ENCODE assay signal across 23 cellular contexts in the genomic region with DNA sequence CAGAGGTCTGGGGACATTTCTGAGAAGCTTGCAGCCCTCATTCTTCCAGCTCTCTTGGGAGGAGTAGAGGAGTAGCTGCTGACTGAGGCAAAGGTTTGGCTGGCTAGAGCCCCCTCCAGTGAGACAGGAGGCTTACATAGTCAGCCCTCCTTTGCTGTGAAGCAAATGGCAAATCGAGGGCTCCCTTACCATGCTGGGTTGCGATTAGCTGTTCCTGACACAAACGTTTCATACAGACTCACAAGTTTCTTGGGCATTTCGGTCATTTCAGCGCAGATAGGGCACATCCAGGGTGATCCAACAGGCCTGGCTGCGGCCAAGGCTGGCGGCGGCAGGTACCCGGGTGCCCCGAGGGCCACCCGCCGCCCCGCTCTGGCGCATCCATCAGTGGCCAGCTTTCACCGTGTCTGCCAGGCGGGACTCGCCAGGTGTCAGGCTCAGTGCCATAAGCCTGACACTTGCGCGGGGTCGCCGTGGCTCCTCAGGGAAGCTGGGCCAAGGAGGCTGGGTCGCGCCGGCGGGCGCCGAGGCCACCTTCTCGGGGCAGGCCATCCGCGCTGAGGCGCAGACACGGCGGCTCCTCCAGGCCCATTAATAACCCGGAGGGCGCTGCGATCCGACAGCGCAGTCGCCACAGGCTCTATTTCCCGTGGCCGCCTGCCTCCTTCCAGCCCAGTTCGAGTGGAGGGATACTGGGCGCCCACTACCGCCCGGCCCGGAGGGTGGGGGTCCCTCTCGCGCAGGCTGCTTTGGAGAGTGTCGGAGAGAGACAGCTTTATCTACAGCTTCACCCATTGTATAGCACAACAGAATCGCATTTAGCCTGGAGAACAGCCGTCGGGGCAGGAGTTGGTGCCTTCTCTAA. TPM values are rescaled to one million over a fixed set of nuclear protein-coding genes. Genes with fewer than 3 reads are reported as not detected.
DNase-seq lines count a peak whose midpoint lies in the region; ATAC-seq and TF ChIP-seq lines count a peak whose summit lies in the region.
"Had no signal": no experiment of that assay in that cellular context is flagged by ENCODE, and none has a peak within 500 bp of the region (broad histone marks: within the 10 kb centered on the region; RNA-seq: fewer than 3 reads in every experiment).

No MANE protein-coding gene starts in this region.

- no peaks in the 10 kb centered on the region for H3K9me3 Mint-ChIP-seq in WTC11
- H3K9me3 Mint-ChIP-seq in neural crest cell = no peaks in the 10 kb centered on the region
- peaks cover 0 to 20% (median 4%) of the 10 kb centered on the region in 7 donors for H3K9me3 Mint-ChIP-seq in CD14-positive monocyte
- H3K9me3 Mint-ChIP-seq: activated naive CD4-positive, alpha-beta T cell treated with anti-CD3 and anti-CD28 coated beads, Interleukin-2, amount 10 ng/mL, durations not matched to agents 7 days and 5 days; activated T-cell treated with anti-CD3 and anti-CD28 coated beads, Interleukin-2, amount 50 U/mL, for 72 hours; T-helper 2 cell treated with Interferon-gamma antibody and Interleukin-4, amounts not matched to agents 5 μg/mL and 100 μg/mL, for 36 hours had no signal

- peaks cover 98% of the 10 kb centered on the region for H3K27me3 Mint-ChIP-seq in WTC11 (ENCODE audit: low read depth)
- peaks cover 96% of the 10 kb centered on the region for H3K27me3 Mint-ChIP-seq in neural crest cell (ENCODE audit: low read depth)
- peaks cover 77 to 94% (median 90%) of the 10 kb centered on the region in 3 donors for H3K27me3 Mint-ChIP-seq in CD14-positive monocyte (ENCODE audit: low read depth in 3 of 3)

- no peak for TF ChIP-seq CTCF in WTC11 (IDR thresholded peaks at IDR 0.05)
- no peak for TF ChIP-seq CTCF in neural crest cell (conservative IDR thresholded peaks at IDR 0.05)
- no peak for TF ChIP-seq CTCF in upper lobe of right lung (IDR thresholded peaks at IDR 0.05)
- no peak for TF ChIP-seq CTCF in CD14-positive monocyte (IDR thresholded peaks at IDR 0.05)
- no peak for TF ChIP-seq CTCF in vagina (IDR thresholded peaks at IDR 0.05)

- H3K9me3 ChIP-seq in iPS DF 6.9 (ENCODE audit: control insufficient read depth, insufficient read depth, low read length) (no peaks in the 10 kb centered on the region), upper lobe of right lung (no peaks in the 10 kb centered on the region), vagina (no peaks in the 10 kb centered on the region)
- H3K9me3 ChIP-seq: sigmoid colon had no signal

- POLR2A ChIA-PET in WTC11 (lab: Charles Lee) = interaction anchor here (0.6 to 1.1 kb wide), 2 partner anchors 13 to 18 kb away, joined by 3 to 4 read pairs; no protein-coding TSS in a partner anchor

- in situ Hi-C loops in G401 (cut with HindIII; ENCODE audit: low sequenced_read_pairs) = no loop called here

- H3K27me3 ChIP-seq in iPS DF 6.9 (ENCODE audit: control insufficient read depth, insufficient read depth, low read length) = peaks cover 75% of the 10 kb centered on the region
- peaks cover 76% of the 10 kb centered on the region for H3K27me3 ChIP-seq in upper lobe of right lung
- H3K27me3 ChIP-seq in vagina = peaks cover 31% of the 10 kb centered on the region

- H3K4me1 ChIP-seq in iPS DF 6.9 (ENCODE audit: control insufficient read depth, insufficient read depth, low read length) = no peaks in the 10 kb centered on the region; the same call in 1 of the 2 replicates
- peaks cover 16% of the 10 kb centered on the region for H3K4me1 ChIP-seq in upper lobe of right lung
- H3K4me1 ChIP-seq in vagina = peaks cover 16% of the 10 kb centered on the region
- H3K4me1 ChIP-seq: BLaER1 had no signal

- no CpG with 5 or more reads among the region's 52 CpGs for WGBS in iPS DF 6.9 (ENCODE audit: insufficient coverage, insufficient read length)

- ATAC-seq in WTC11 = peak; percentile 7; the same call in 1 of the 2 replicates
- ATAC-seq in upper lobe of right lung = no peak
- ATAC-seq: activated CD8-positive, alpha-beta memory T cell treated with anti-CD3 and anti-CD28 coated beads, Interleukin-2, amount 10 ng/mL, durations not matched to agents 7 days and 5 days; activated T-cell treated with anti-CD3 and anti-CD28 coated beads, Interleukin-2, amount 50 U/mL, for 72 hours; GM12878 had no signal

- H3K4me1 Mint-ChIP-seq in WTC11 (peaks cover 33% of the 10 kb centered on the region), neural crest cell (peaks cover 20% of the 10 kb centered on the region), CD14-positive monocyte (peaks cover 7% of the 10 kb centered on the region)
- H3K4me1 Mint-ChIP-seq: immature natural killer cell had no signal

- no peaks in the 10 kb centered on the region for H3K36me3 Mint-ChIP-seq in WTC11
- no peaks in the 10 kb centered on the region for H3K36me3 Mint-ChIP-seq in neural crest cell (ENCODE audit: low read depth)
- H3K36me3 Mint-ChIP-seq in CD14-positive monocyte = peaks cover 0 to 3% of the 10 kb centered on the region in 2 donors

- CTCF ChIA-PET in WTC11 (lab: Charles Lee) = interaction anchor here (1.0 to 1.4 kb wide), 5 partner anchors 10 to 582 kb away, joined by 3 to 6 read pairs (median 4); no protein-coding TSS in a partner anchor

- H3K27ac ChIP-seq in iPS DF 6.9 (ENCODE audit: low read length) = no peak overlapping the region
- H3K27ac ChIP-seq in upper lobe of right lung = peak overlapping the region; percentile 60
- H3K27ac ChIP-seq in vagina = no peak overlapping the region
- H3K27ac ChIP-seq: BLaER1 had no signal

- H3K36me3 ChIP-seq in iPS DF 6.9 (ENCODE audit: control insufficient read depth, insufficient read depth, low read length) (no peaks in the 10 kb centered on the region), upper lobe of right lung (no peaks in the 10 kb centered on the region), vagina (no peaks in the 10 kb centered on the region)
- H3K36me3 ChIP-seq: BLaER1 had no signal

- DNase-seq in WTC11 (ENCODE audit: low spot score) (peak; percentile 20), iPS DF 6.9 (ENCODE audit: low read depth, low spot score) (no peak), neural crest cell (ENCODE audit: low read depth, low spot score) (no peak), upper lobe of right lung (no peak), CD14-positive monocyte (ENCODE audit: low spot score) (no peak), G401 (ENCODE audit: low spot score) (no peak), vagina (ENCODE audit: extremely low spot score in 2 of 2) (no peak), NCI-H526 treated with DMSO at 0.1 percent for 48 hours (lab: John Stamatoyannopoulos, UW) (no peak)
- DNase-seq: activated CD4-positive, alpha-beta T cell treated with anti-CD3 and anti-CD28 coated beads, Interleukin-2, amount 50 U/mL, for 1 hour; activated CD8-positive, alpha-beta memory T cell treated with anti-CD3 and anti-CD28 coated beads, Interleukin-2, amount 10 ng/mL, durations not matched to agents 7 days and 5 days; activated naive CD4-positive, alpha-beta T cell treated with anti-CD3 and anti-CD28 coated beads, Interleukin-2, amount 10 ng/mL, durations not matched to agents 7 days and 5 days; activated T-cell treated with anti-CD3 and anti-CD28 coated beads, Interleukin-2, amount 50 U/mL, for 72 hours; amniotic stem cell; DND-41; immature natural killer cell; NCI-H1105 treated with DMSO at 0.1 percent for 48 hours; NCI-H446; OCI-M1; sigmoid colon; stimulated activated CD4-positive, alpha-beta T cell treated with anti-CD3 and anti-CD28 coated beads, Interleukin-15, amount 100 ng/mL, for 24 hours had no signal

- intact Hi-C loops in upper lobe of right lung (cut with DNase I) = no loop called here
- intact Hi-C loops in CD14-positive monocyte (cut with micrococcal nuclease) = no loop called here
- intact Hi-C loops in vagina (cut with DNase I) = loop anchor here (10.0 kb wide), 1 partner anchor 257 kb away; no protein-coding TSS in a partner anchor

- peak overlapping the region; percentile 82 for H3K4me3 Mint-ChIP-seq in WTC11
- peak overlapping the region; percentile 2 for H3K4me3 Mint-ChIP-seq in neural crest cell
- peak overlapping the region in 1 of 2 donors; percentile 67 for H3K4me3 Mint-ChIP-seq in CD14-positive monocyte
- H3K4me3 Mint-ChIP-seq: activated CD8-positive, alpha-beta memory T cell treated with anti-CD3 and anti-CD28 coated beads, Interleukin-2, amount 10 ng/mL, durations not matched to agents 7 days and 5 days; activated naive CD4-positive, alpha-beta T cell treated with anti-CD3 and anti-CD28 coated beads, Interleukin-2, amount 10 ng/mL, durations not matched to agents 7 days and 5 days; immature natural killer cell; T-helper 2 cell treated with Interferon-gamma antibody and Interleukin-4, amounts not matched to agents 5 μg/mL and 100 μg/mL, for 36 hours had no signal

- H3K27ac Mint-ChIP-seq in WTC11 (no peak overlapping the region), neural crest cell (ENCODE audit: unreplicated experiment) (no peak overlapping the region), CD14-positive monocyte (no peak overlapping the region)
- H3K27ac Mint-ChIP-seq: activated T-cell treated with anti-CD3 and anti-CD28 coated beads, Interleukin-2, amount 50 U/mL, for 72 hours; immature natural killer cell; T-helper 2 cell treated with Interferon-gamma antibody and Interleukin-4, amounts not matched to agents 5 μg/mL and 100 μg/mL, for 36 hours had no signal

- H3K4me3 ChIP-seq in iPS DF 6.9 (ENCODE audit: low read length) (peak overlapping the region; percentile 4; the same call in 1 of the 2 replicates), upper lobe of right lung (no peak overlapping the region), vagina (no peak overlapping the region)
- H3K4me3 ChIP-seq: BLaER1, GM12878 had no signal

- no peak for TF ChIP-seq POLR2A in vagina (IDR thresholded peaks at IDR 0.05)

TF ChIP-seq in WTC11, 78 proteins besides CTCF, POLR2A, EP300 and RAD21 (continues in another document):
- TF ChIP-seq FOXP1 (CRISPR knock-in tag; IDR thresholded peaks at IDR 0.05; ENCODE audit: borderline replicate concordance) = no peak

RNA-seq across cellular contexts. Expression of gene PRDM6, which starts 9.1 kb away (rescaled TPM):
- total RNA-seq in WTC11 (2021) = 0.27 to 0.37 TPM (median 0.28 TPM) in 3 replicates
- 0.07 and 0.37 TPM in 2 replicates for total RNA-seq in neural crest cell
- total RNA-seq in upper lobe of right lung = 8.9 TPM
- polyA plus RNA-seq in CD14-positive monocyte = not detected
- not detected in 2 replicates for total RNA-seq in G401 (2014; rRNA removed; shearing (Covaris generic))
- 0.98 TPM for total RNA-seq in vagina
- total RNA-seq: activated CD8-positive, alpha-beta memory T cell treated with anti-CD3 and anti-CD28 coated beads, Interleukin-2, amount 10 ng/mL, durations not matched to agents 7 days and 5 days; GM12878 had no signal
- polyA plus RNA-seq: GM12878, immature natural killer cell had no signal
